Comparison of ENCODE assay signal across 12 cellular contexts in genomic region chr3:104526901-104527401, GRCh38.
DNase-seq lines count a peak whose midpoint lies in the region; ATAC-seq lines count a peak whose summit lies in the region.
"Had no signal": no experiment of that assay in that cellular context is flagged by ENCODE, and none has a peak within 500 bp of the region (broad histone marks: within the 10 kb centered on the region; RNA-seq: fewer than 3 reads in every experiment).

No MANE protein-coding gene starts in this region.

- H3K4me3 Mint-ChIP-seq in effector memory CD8-positive, alpha-beta T cell: no peak overlapping the region
- no peak overlapping the region for H3K4me3 Mint-ChIP-seq in T-helper 2 cell treated with Interferon-gamma antibody and Interleukin-4, amounts not matched to agents 5 μg/mL and 100 μg/mL, for 36 hours
- H3K4me3 Mint-ChIP-seq: activated CD8-positive, alpha-beta T cell treated with anti-CD3 and anti-CD28 coated beads, Interleukin-2, amount 10 ng/mL, durations not matched to agents 7 days and 5 days had no signal

- peaks cover 0 to 12% of the 10 kb centered on the region in 2 donors for H3K27me3 Mint-ChIP-seq in effector memory CD8-positive, alpha-beta T cell
- no peaks in the 10 kb centered on the region for H3K27me3 Mint-ChIP-seq in T-helper 2 cell treated with Interferon-gamma antibody and Interleukin-4, amounts not matched to agents 5 μg/mL and 100 μg/mL, for 36 hours (ENCODE audit: low read depth)

- DNase-seq in effector memory CD8-positive, alpha-beta T cell: no peak
- DNase-seq in NCI-H1694 treated with DMSO at 0.1 percent for 48 hours (lab: John Stamatoyannopoulos, UW) (no peak), midbrain (lab: John Stamatoyannopoulos, UW) (no peak), NCI-H1694 (lab: John Stamatoyannopoulos, UW) (no peak)
- no peak for DNase-seq in T-helper 2 cell treated with Interferon-gamma antibody and Interleukin-4, amounts not matched to agents 5 μg/mL and 100 μg/mL, for 36 hours (ENCODE audit: low spot score)
- DNase-seq: activated CD8-positive, alpha-beta T cell treated with anti-CD3 and anti-CD28 coated beads, Interleukin-2, amount 10 ng/mL, durations not matched to agents 7 days and 5 days; NCI-H187 had no signal

- H3K9me3 Mint-ChIP-seq in effector memory CD8-positive, alpha-beta T cell: peaks cover 4 to 6% of the 10 kb centered on the region in 2 donors
- no peaks in the 10 kb centered on the region for H3K9me3 Mint-ChIP-seq in T-helper 2 cell treated with Interferon-gamma antibody and Interleukin-4, amounts not matched to agents 5 μg/mL and 100 μg/mL, for 36 hours

- no peaks in the 10 kb centered on the region for H3K4me1 Mint-ChIP-seq in effector memory CD8-positive, alpha-beta T cell (ENCODE audit: low read depth in 2 of 2)
- no peaks in the 10 kb centered on the region for H3K4me1 Mint-ChIP-seq in T-helper 2 cell treated with Interferon-gamma antibody and Interleukin-4, amounts not matched to agents 5 μg/mL and 100 μg/mL, for 36 hours (ENCODE audit: low read depth)

- ATAC-seq in GM18909 (IDR thresholded peaks at IDR 0.05; ENCODE audit: poor library complexity, unreplicated experiment): peak; percentile 87
- peak; percentile 74 for ATAC-seq in HG02588 (IDR thresholded peaks at IDR 0.05; ENCODE audit: unreplicated experiment)
- peak; percentile 68 for ATAC-seq in HG03439 (IDR thresholded peaks at IDR 0.05; ENCODE audit: unreplicated experiment)
- peak; percentile 39 for ATAC-seq in effector memory CD8-positive, alpha-beta T cell (replicated peaks)
- ATAC-seq: activated CD8-positive, alpha-beta T cell treated with anti-CD3 and anti-CD28 coated beads, Interleukin-2, amount 10 ng/mL, durations not matched to agents 7 days and 5 days; HCT116; Right ventricle myocardium inferior had no signal

- peaks cover 3% of the 10 kb centered on the region for H3K36me3 Mint-ChIP-seq in effector memory CD8-positive, alpha-beta T cell (ENCODE audit: insufficient read depth)
- no peaks in the 10 kb centered on the region for H3K36me3 Mint-ChIP-seq in T-helper 2 cell treated with Interferon-gamma antibody and Interleukin-4, amounts not matched to agents 5 μg/mL and 100 μg/mL, for 36 hours (ENCODE audit: low read depth)

- no peak overlapping the region for H3K27ac Mint-ChIP-seq in effector memory CD8-positive, alpha-beta T cell
- no peak overlapping the region for H3K27ac Mint-ChIP-seq in T-helper 2 cell treated with Interferon-gamma antibody and Interleukin-4, amounts not matched to agents 5 μg/mL and 100 μg/mL, for 36 hours
- H3K27ac Mint-ChIP-seq: activated CD8-positive, alpha-beta T cell treated with anti-CD3 and anti-CD28 coated beads, Interleukin-2, amount 10 ng/mL, durations not matched to agents 7 days and 5 days had no signal
